34 cellular contexts compared by ENCODE assay signal in genomic region chr16:7317982-7318381, GRCh38. TPM values are rescaled to one million over a fixed set of nuclear protein-coding genes. Genes with fewer than 3 reads are reported as not detected.
"Had no signal": no experiment of that assay in that cellular context is flagged by ENCODE, and none has a peak within 500 bp of the region (broad histone marks: within the 10 kb centered on the region; RNA-seq: fewer than 3 reads in every experiment).

No MANE protein-coding gene starts in this region.

- ATAC-seq: activated CD4-positive, alpha-beta T cell treated with anti-CD3 and anti-CD28 coated beads for 36 hours; activated CD8-positive, alpha-beta memory T cell treated with anti-CD3 and anti-CD28 coated beads, Interleukin-2, amount 10 ng/mL, durations not matched to agents 7 days and 5 days; activated CD8-positive, alpha-beta T cell treated with anti-CD3 and anti-CD28 coated beads, Interleukin-2, amount 10 ng/mL, durations not matched to agents 7 days and 5 days; activated naive CD8-positive, alpha-beta T cell treated with anti-CD3 and anti-CD28 coated beads, Interleukin-2, amount 50 U/mL, for 24 hours; body of pancreas; effector memory CD8-positive, alpha-beta T cell; foreskin keratinocyte; gastrocnemius medialis; heart left ventricle had no signal

- H3K27me3 ChIP-seq: adrenal gland, body of pancreas, foreskin keratinocyte, gastrocnemius medialis, heart left ventricle had no signal

- H3K4me3 ChIP-seq: adrenal gland, body of pancreas, esophagus muscularis mucosa, gastrocnemius medialis, heart left ventricle had no signal

- H3K36me3 ChIP-seq: adrenal gland, esophagus muscularis mucosa, gastrocnemius medialis, heart left ventricle had no signal

- H3K9me3 ChIP-seq: adrenal gland, body of pancreas, gastrocnemius medialis had no signal

- H3K27ac ChIP-seq: adrenal gland, body of pancreas, esophagus muscularis mucosa, foreskin keratinocyte, gastrocnemius medialis had no signal

- DNase-seq: activated CD4-positive, alpha-beta memory T cell treated with anti-CD3 and anti-CD28 coated beads for 36 hours; activated CD4-positive, alpha-beta T cell treated with anti-CD3 and anti-CD28 coated beads for 36 hours; activated CD4-positive, alpha-beta T cell treated with anti-CD3 and anti-CD28 coated beads, Interleukin-2, amount 10 ng/mL, durations not matched to agents 24 days and 14 days; activated CD4-positive, CD25-positive, alpha-beta regulatory T cell; activated CD4-positive, CD25-positive, alpha-beta regulatory T cell treated with anti-CD3 and anti-CD28 coated beads, Interleukin-2, amount 50 U/mL, for 72 hours; activated CD8-positive, alpha-beta memory T cell treated with anti-CD3 and anti-CD28 coated beads, Interleukin-2, amount 10 ng/mL, durations not matched to agents 7 days and 5 days; activated CD8-positive, alpha-beta memory T cell treated with anti-CD3 and anti-CD28 coated beads, Interleukin-2, amount 50 U/mL, for 4 hours; activated CD8-positive, alpha-beta T cell treated with anti-CD3 and anti-CD28 coated beads, Interleukin-2, amount 10 ng/mL, durations not matched to agents 7 days and 5 days; activated effector memory CD4-positive, alpha-beta T cell treated with anti-CD3 and anti-CD28 coated beads, Interleukin-2, amount 50 U/mL, for 16 hours; activated naive CD4-positive, alpha-beta T cell treated with anti-CD3 and anti-CD28 coated beads for 36 hours; activated naive CD8-positive, alpha-beta T cell treated with anti-CD3 and anti-CD28 coated beads for 36 hours; activated naive CD8-positive, alpha-beta T cell treated with anti-CD3 and anti-CD28 coated beads, Interleukin-2, amount 50 U/mL, for 24 hours; activated T-cell treated with anti-CD3 and anti-CD28 coated beads, Interleukin-2, amount 50 U/mL, for 1 hour; activated T-cell treated with anti-CD3 and anti-CD28 coated beads, Interleukin-2, amount 50 U/mL, for 48 hours; adrenal gland; amygdala; aorta; body of pancreas; cortex of kidney; dermis blood vessel endothelial cell; effector CD4-positive, alpha-beta T cell; effector memory CD8-positive, alpha-beta T cell; erythroblast; foreskin keratinocyte; gastrocnemius medialis; glutamatergic neuron; heart left ventricle; T-helper 2 cell had no signal

- FAIRE-seq: colon had no signal

- H3K4me1 ChIP-seq: adrenal gland, body of pancreas, esophagus muscularis mucosa, foreskin keratinocyte, heart left ventricle had no signal

RNA-seq across cellular contexts. Expression of gene RBFOX1, which starts 14.7 kb away (rescaled TPM):
- total RNA-seq: activated CD4-positive, alpha-beta memory T cell treated with anti-CD3 and anti-CD28 coated beads for 36 hours; activated CD4-positive, alpha-beta T cell treated with anti-CD3 and anti-CD28 coated beads for 36 hours; activated CD4-positive, alpha-beta T cell treated with anti-CD3 and anti-CD28 coated beads, Interleukin-2, amount 10 ng/mL, durations not matched to agents 24 days and 14 days; activated CD8-positive, alpha-beta memory T cell treated with anti-CD3 and anti-CD28 coated beads for 36 hours; activated CD8-positive, alpha-beta memory T cell treated with anti-CD3 and anti-CD28 coated beads, Interleukin-2, amount 10 ng/mL, durations not matched to agents 7 days and 5 days; activated CD8-positive, alpha-beta T cell treated with anti-CD3 and anti-CD28 coated beads, Interleukin-2, amount 10 ng/mL, durations not matched to agents 7 days and 5 days; activated naive CD4-positive, alpha-beta T cell treated with anti-CD3 and anti-CD28 coated beads for 36 hours; activated naive CD8-positive, alpha-beta T cell treated with anti-CD3 and anti-CD28 coated beads for 36 hours; activated T-helper 1 cell treated with anti-CD3 and anti-CD28 coated beads, Interleukin-12 subunit alpha, Interleukin-12 subunit beta, Interleukin-2, Interleukin-4 antibody, amounts not matched to agents 30 ng/mL and 10 ng/mL and 1 ng/mL, durations not matched to agents 14 hours and 24 hours and 36 hours; activated T-helper 2 cell treated with anti-CD3 and anti-CD28 coated beads, Interferon-gamma antibody, Interleukin-2, Interleukin-4, amounts not matched to agents 10 μg/mL and 5 μg/mL and 100 μg/mL, durations not matched to agents 14 hours and 24 hours and 36 hours; aorta; body of pancreas; chondrocyte; dermis blood vessel endothelial cell; esophagus muscularis mucosa; foreskin keratinocyte had no signal
- polyA plus RNA-seq: foreskin keratinocyte had no signal
